ENCODE assay signal across 14 cellular contexts in the genomic region with DNA sequence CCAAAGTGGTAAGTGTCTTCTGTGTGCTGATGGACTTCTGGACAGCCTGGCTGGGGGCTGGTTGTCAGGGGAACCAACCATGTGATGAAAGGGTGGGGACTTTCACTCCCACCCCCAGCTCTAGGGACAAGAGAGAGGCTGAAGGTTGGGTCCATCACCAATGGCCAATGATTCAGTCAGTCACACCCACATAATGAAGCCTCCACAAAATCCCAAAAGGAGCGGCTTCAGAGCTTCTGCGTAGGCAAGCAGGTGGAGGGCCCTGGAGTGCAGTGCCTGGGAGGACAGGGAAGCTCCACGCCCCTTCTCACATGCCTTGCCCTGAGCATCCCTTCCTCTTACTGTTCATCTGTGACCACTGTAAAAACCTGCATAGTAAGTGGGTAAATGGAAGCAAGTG. TPM values are rescaled to one million over a fixed set of nuclear protein-coding genes. Genes with fewer than 3 reads are reported as not detected.
DNase-seq lines count a peak whose midpoint lies in the region; ATAC-seq and TF ChIP-seq lines count a peak whose summit lies in the region.
"Had no signal": no experiment of that assay in that cellular context is flagged by ENCODE, and none has a peak within 500 bp of the region (broad histone marks: within the 10 kb centered on the region; RNA-seq: fewer than 3 reads in every experiment).

No MANE protein-coding gene starts in this region.

- no peak overlapping the region for H3K4me3 ChIP-seq in BE2C (ENCODE audit: low read depth, low read length)
- H3K4me3 ChIP-seq: gastrocnemius medialis had no signal

- no peaks in the 10 kb centered on the region for H3K27me3 ChIP-seq in BE2C
- H3K27me3 ChIP-seq: gastrocnemius medialis had no signal

- no peaks in the 10 kb centered on the region for H3K9me3 Mint-ChIP-seq in chondrocyte (ENCODE audit: low read depth)
- H3K9me3 Mint-ChIP-seq: activated T-cell treated with anti-CD3 and anti-CD28 coated beads, Interleukin-2, amount 50 U/mL, for 24 hours; stimulated activated memory B cell treated with anti-CD40 and anti-IgM and Interleukin-4, amounts not matched to agents 10 μg/mL and 1 μg/mL and 100 μg/mL, for 72 hours; T-cell had no signal

- no peaks in the 10 kb centered on the region for H3K4me1 Mint-ChIP-seq in chondrocyte (ENCODE audit: low read depth)

- H3K36me3 ChIP-seq in BE2C = no peaks in the 10 kb centered on the region
- H3K36me3 ChIP-seq: gastrocnemius medialis had no signal

- no peak for TF ChIP-seq CTCF in BE2C (IDR thresholded peaks at IDR 0.05; ENCODE audit: low read depth, low read length)
- TF ChIP-seq CTCF in chondrocyte (IDR thresholded peaks at IDR 0.05) = no peak
- no peak for TF ChIP-seq CTCF in omental fat pad (IDR thresholded peaks at IDR 0.05)

- no peaks in the 10 kb centered on the region for H3K36me3 Mint-ChIP-seq in chondrocyte (ENCODE audit: low read depth)
- H3K36me3 Mint-ChIP-seq: stimulated activated memory B cell treated with anti-CD40 and anti-IgM and Interleukin-4, amounts not matched to agents 10 μg/mL and 1 μg/mL and 100 μg/mL, for 72 hours; T-cell had no signal

- no peak overlapping the region for H3K27ac Mint-ChIP-seq in chondrocyte (ENCODE audit: unreplicated experiment)
- H3K27ac Mint-ChIP-seq: activated T-cell treated with anti-CD3 and anti-CD28 coated beads, Interleukin-2, amount 50 U/mL, for 24 hours; stimulated activated memory B cell treated with anti-CD40 and anti-IgM and Interleukin-4, amounts not matched to agents 10 μg/mL and 1 μg/mL and 100 μg/mL, for 72 hours had no signal

- H3K4me1 ChIP-seq in BE2C = no peaks in the 10 kb centered on the region
- H3K4me1 ChIP-seq: gastrocnemius medialis had no signal

- H3K4me3 Mint-ChIP-seq in chondrocyte (ENCODE audit: unreplicated experiment) = no peak overlapping the region
- H3K4me3 Mint-ChIP-seq: activated T-cell treated with anti-CD3 and anti-CD28 coated beads, Interleukin-2, amount 50 U/mL, for 24 hours; stimulated activated memory B cell treated with anti-CD40 and anti-IgM and Interleukin-4, amounts not matched to agents 10 μg/mL and 1 μg/mL and 100 μg/mL, for 72 hours; T-cell had no signal

- DNase-seq in 8988T (peak; percentile 2), BE2C (peak; percentile 2), chondrocyte (ENCODE audit: low spot score) (peak; percentile 38), omental fat pad (ENCODE audit: low spot score) (peak; percentile 1), NCI-H1417 treated with DMSO at 0.1 percent for 48 hours (lab: John Stamatoyannopoulos, UW) (no peak)
- DNase-seq in stimulated activated CD4-positive, alpha-beta T cell treated with anti-CD3 and anti-CD28 coated beads, Interleukin-4, amount 100 ng/mL, for 24 hours = no peak
- DNase-seq: activated T-cell treated with anti-CD3 and anti-CD28 coated beads, Interleukin-2, amount 50 U/mL, for 24 hours; gastrocnemius medialis; NCI-H1092 treated with DMSO at 0.1 percent for 48 hours; NCI-H69; SHP77 treated with DMSO at 0.1 percent for 48 hours had no signal

- peaks cover 43% of the 10 kb centered on the region for H3K27me3 Mint-ChIP-seq in chondrocyte (ENCODE audit: low read depth)
- H3K27me3 Mint-ChIP-seq: activated T-cell treated with anti-CD3 and anti-CD28 coated beads, Interleukin-2, amount 50 U/mL, for 24 hours had no signal

- no peaks in the 10 kb centered on the region for H3K9me3 ChIP-seq in BE2C
- H3K9me3 ChIP-seq: gastrocnemius medialis had no signal

- ATAC-seq in omental fat pad (ENCODE audit: low FRiP score) (no peak), HG03460 (IDR thresholded peaks at IDR 0.05; ENCODE audit: unreplicated experiment) (no peak)
- ATAC-seq: gastrocnemius medialis; stimulated activated memory B cell treated with anti-CD40 and anti-IgM and Interleukin-4, amounts not matched to agents 10 μg/mL and 1 μg/mL and 100 μg/mL, for 72 hours; T-cell had no signal

RNA-seq across cellular contexts. Expression of a gene that starts 44.6 kb away (rescaled TPM):
- 0.25 TPM for polyA plus RNA-seq in BE2C (2012; ENCODE audit: insufficient read depth, insufficient read length, low read depth)
- 0.05 to 0.18 TPM in 2 of 3 replicates, not detected in the other for total RNA-seq in chondrocyte
- 1 to 10 TPM in 2 of 4 donors, under 1 TPM in 2; 0.28 to 2.8 (median 0.92) TPM for total RNA-seq in omental fat pad

Comparison
In these comparisons a context has a peak if more than half of its experiments do, and no peak if none do; other contexts are left out.
1. DNase-seq: peak in 8988T (single experiment), BE2C (single experiment), chondrocyte (single experiment) and omental fat pad (single experiment); none in stimulated activated CD4-positive, alpha-beta T cell treated with anti-CD3 and anti-CD28 coated beads, Interleukin-4, amount 100 ng/mL, for 24 hours (single experiment) and NCI-H1417 treated with DMSO at 0.1 percent for 48 hours (single experiment).